Comparison of ENCODE assay signal across 14 cellular contexts in the genomic region with DNA sequence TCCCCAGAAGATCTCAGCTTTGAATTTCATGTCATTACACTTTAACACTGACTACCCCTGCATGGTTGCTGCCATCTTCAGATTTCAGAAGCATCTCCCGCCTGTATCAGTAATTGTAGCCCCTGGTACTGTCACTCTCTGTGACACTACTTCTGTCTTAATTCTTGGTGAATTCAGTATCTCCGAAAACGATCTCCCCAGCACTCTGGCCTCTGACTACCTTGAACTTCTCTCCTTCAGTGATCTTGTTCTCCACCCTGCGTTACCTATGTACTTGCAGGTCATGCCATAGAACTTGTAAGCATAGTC. TPM values are rescaled to one million over a fixed set of nuclear protein-coding genes. Genes with fewer than 3 reads are reported as not detected.
DNase-seq lines count a peak whose midpoint lies in the region; ATAC-seq and TF ChIP-seq lines count a peak whose summit lies in the region.
"Had no signal": no experiment of that assay in that cellular context is flagged by ENCODE, and none has a peak within 500 bp of the region (broad histone marks: within the 10 kb centered on the region; RNA-seq: fewer than 3 reads in every experiment).

No MANE protein-coding gene starts in this region.

- H3K27ac ChIP-seq in C4-2B = no peak overlapping the region
- H3K27ac ChIP-seq: gastrocnemius medialis, SJCRH30 had no signal

- ATAC-seq in GM21367 (IDR thresholded peaks at IDR 0.05; ENCODE audit: unreplicated experiment) = peak; percentile 10
- peak; percentile 17 for ATAC-seq in HG03442 (IDR thresholded peaks at IDR 0.05; ENCODE audit: unreplicated experiment)
- ATAC-seq in HG03025 (IDR thresholded peaks at IDR 0.05; ENCODE audit: low FRiP score, unreplicated experiment) = no peak

- DNase-seq in dermis blood vessel endothelial cell (no peak), GM10266 (ENCODE audit: extremely low spot score) (no peak), HuH-7.5 (ENCODE audit: low spot score) (no peak)
- DNase-seq: gastrocnemius medialis, right cardiac atrium had no signal

- no peaks in the 10 kb centered on the region for H3K36me3 Mint-ChIP-seq in brain
- H3K36me3 Mint-ChIP-seq: activated naive CD8-positive, alpha-beta T cell had no signal

- no peak overlapping the region for H3K4me3 Mint-ChIP-seq in brain
- H3K4me3 Mint-ChIP-seq: activated CD4-positive, alpha-beta T cell treated with anti-CD3 and anti-CD28 coated beads, Interleukin-2, amount 10 ng/mL, durations not matched to agents 24 days and 14 days; activated naive CD8-positive, alpha-beta T cell; stimulated activated naive CD8-positive, alpha-beta T cell treated with anti-CD3 and anti-CD28 coated beads, Interleukin-15, Interleukin-2, amounts not matched to agents 100 ng/mL and 50 ng/mL, for 24 hours had no signal

- H3K27ac Mint-ChIP-seq in brain = no peak overlapping the region
- H3K27ac Mint-ChIP-seq: activated CD4-positive, alpha-beta T cell treated with anti-CD3 and anti-CD28 coated beads, Interleukin-2, amount 10 ng/mL, durations not matched to agents 24 days and 14 days; activated naive CD8-positive, alpha-beta T cell; stimulated activated naive CD8-positive, alpha-beta T cell treated with anti-CD3 and anti-CD28 coated beads, Interleukin-15, Interleukin-2, amounts not matched to agents 100 ng/mL and 50 ng/mL, for 24 hours had no signal

- TF ChIP-seq CTCF in C4-2B (conservative IDR thresholded peaks at IDR 0.05) (peak; percentile 44), brain (conservative IDR thresholded peaks at IDR 0.05) (peak; percentile 30 to 37), GM10266 (IDR thresholded peaks at IDR 0.05; ENCODE audit: control insufficient read depth, insufficient read depth, low read depth, missing control alignments) (no peak)

- no peaks in the 10 kb centered on the region for H3K4me1 Mint-ChIP-seq in brain

- H3K9me3 Mint-ChIP-seq in brain = no peaks in the 10 kb centered on the region
- H3K9me3 Mint-ChIP-seq: activated CD4-positive, alpha-beta T cell treated with anti-CD3 and anti-CD28 coated beads, Interleukin-2, amount 10 ng/mL, durations not matched to agents 24 days and 14 days; stimulated activated naive CD8-positive, alpha-beta T cell treated with anti-CD3 and anti-CD28 coated beads, Interleukin-15, Interleukin-2, amounts not matched to agents 100 ng/mL and 50 ng/mL, for 24 hours had no signal

- peaks cover 9% of the 10 kb centered on the region for H3K27me3 Mint-ChIP-seq in brain
- H3K27me3 Mint-ChIP-seq: stimulated activated naive CD8-positive, alpha-beta T cell treated with anti-CD3 and anti-CD28 coated beads, Interleukin-15, Interleukin-2, amounts not matched to agents 100 ng/mL and 50 ng/mL, for 24 hours had no signal

RNA-seq across cellular contexts. Expression of gene ABCG2, which starts 53.8 kb away (rescaled TPM):
- 12.6 TPM for polyA plus RNA-seq in brain (ENCODE audit: insufficient read depth, low read depth, low replicate concordance)
- total RNA-seq in dermis blood vessel endothelial cell = 45.0 and 96.0 TPM in 2 replicates
